15 cellular contexts compared by ENCODE assay signal in genomic region chr19:38267780-38268430, GRCh38. TPM values are rescaled to one million over a fixed set of nuclear protein-coding genes. Genes with fewer than 3 reads are reported as not detected.
DNase-seq lines count a peak whose midpoint lies in the region; ATAC-seq and TF ChIP-seq lines count a peak whose summit lies in the region.
"Had no signal": no experiment of that assay in that cellular context is flagged by ENCODE, and none has a peak within 500 bp of the region (broad histone marks: within the 10 kb centered on the region; RNA-seq: fewer than 3 reads in every experiment).

No MANE protein-coding gene starts in this region.

- no peak overlapping the region for H4K8ac ChIP-seq in mesenchymal stem cell (ENCODE audit: low read length)

- 86% methylated on average over 10 of the region's 10 CpGs for WGBS in mesenchymal stem cell
- 44 to 62% methylated on average over 2 to 10 of the region's 10 CpGs for WGBS in transverse colon (ENCODE audit: low coverage in 1 of 2), 2 donors
- 72 to 88% (median 83%) methylated on average over 10 of the region's 10 CpGs for WGBS in heart left ventricle, 4 donors

- no peak overlapping the region for H2BK120ac ChIP-seq in mesenchymal stem cell (ENCODE audit: low read depth, low read length)

- peaks cover 3% of the 10 kb centered on the region for H3K36me3 Mint-ChIP-seq in T-helper 2 cell treated with Interferon-gamma antibody and Interleukin-4, amounts not matched to agents 5 μg/mL and 100 μg/mL, for 36 hours (ENCODE audit: low read depth)
- peaks cover 12% of the 10 kb centered on the region for H3K36me3 Mint-ChIP-seq in MCF 10A (ENCODE audit: insufficient read depth, unreplicated experiment)
- H3K36me3 Mint-ChIP-seq: activated CD8-positive, alpha-beta memory T cell treated with anti-CD3 and anti-CD28 coated beads, Interleukin-2, amount 10 ng/mL, durations not matched to agents 7 days and 5 days had no signal

- peaks cover 5% of the 10 kb centered on the region for H3K79me1 ChIP-seq in mesenchymal stem cell (replicated peaks; ENCODE audit: low read length, poor library complexity, severe bottlenecking)

- H3K4me1 ChIP-seq in mesenchymal stem cell (ENCODE audit: control insufficient read depth, insufficient read depth, low read depth, low read length) (peaks cover 48% of the 10 kb centered on the region), transverse colon (peaks cover 13 to 86% (median 60%) of the 10 kb centered on the region in 4 donors), heart left ventricle (peaks cover 4 to 21% (median 11%) of the 10 kb centered on the region in 12 donors)

- CTCF ChIA-PET in MCF 10A (lab: Yijun Ruan, JAX), result interaction anchor here (0.6 to 2.4 kb wide), 4 partner anchors 13 to 365 kb away, joined by 3 to 7 read pairs (median 4); partner anchors contain the start of gene CATSPERG

- no peaks in the 10 kb centered on the region for H3K9me3 ChIP-seq in mesenchymal stem cell (ENCODE audit: control insufficient read depth, low read length)
- H3K9me3 ChIP-seq in transverse colon, result no peaks in the 10 kb centered on the region
- no peaks in the 10 kb centered on the region for H3K9me3 ChIP-seq in heart left ventricle

- H3K27me3 Mint-ChIP-seq in T-helper 2 cell treated with Interferon-gamma antibody and Interleukin-4, amounts not matched to agents 5 μg/mL and 100 μg/mL, for 36 hours (ENCODE audit: low read depth), result no peaks in the 10 kb centered on the region
- no peaks in the 10 kb centered on the region for H3K27me3 Mint-ChIP-seq in MCF 10A (ENCODE audit: insufficient read depth, unreplicated experiment)

- ATAC-seq in heart left ventricle, result no peak
- ATAC-seq: activated CD8-positive, alpha-beta memory T cell treated with anti-CD3 and anti-CD28 coated beads, Interleukin-2, amount 10 ng/mL, durations not matched to agents 7 days and 5 days had no signal

- H2AFZ ChIP-seq in mesenchymal stem cell (ENCODE audit: low read depth, low read length), result no peak overlapping the region

- H3K27me3 ChIP-seq in mesenchymal stem cell (ENCODE audit: control insufficient read depth in 1 of 2, insufficient read depth in 1 of 2, low read length in 2 of 2) (peaks cover 0 to 25% of the 10 kb centered on the region in 2 experiments), transverse colon (no peaks in the 10 kb centered on the region), heart left ventricle (no peaks in the 10 kb centered on the region)
- H3K27me3 ChIP-seq: brain microvascular endothelial cell had no signal

- intact Hi-C loops in MCF 10A (cut with micrococcal nuclease) (no loop called here), transverse colon (cut with DNase I; ENCODE audit: low total_unique reads) (no loop called here), heart left ventricle (cut with DNase I) (no loop called here)

- peaks cover 49% of the 10 kb centered on the region for H3K4me1 Mint-ChIP-seq in T-helper 2 cell treated with Interferon-gamma antibody and Interleukin-4, amounts not matched to agents 5 μg/mL and 100 μg/mL, for 36 hours (ENCODE audit: low read depth)
- peaks cover 39% of the 10 kb centered on the region for H3K4me1 Mint-ChIP-seq in MCF 10A (ENCODE audit: insufficient read depth, unreplicated experiment)

- no peak for TF ChIP-seq POLR2A in transverse colon (IDR thresholded peaks at IDR 0.05)
- TF ChIP-seq POLR2A in heart left ventricle (IDR thresholded peaks at IDR 0.05), result no peak

- no peak overlapping the region for H2BK5ac ChIP-seq in mesenchymal stem cell (ENCODE audit: low read depth, low read length, poor library complexity, severe bottlenecking)

- H3K23ac ChIP-seq in mesenchymal stem cell (ENCODE audit: low read length in 2 of 2), result no peak overlapping the region

- no TSS peak for BruUV-seq in MCF 10A (replicated peaks; lab: Mats Ljungman, UMichigan)

- no peak overlapping the region for H3K9ac ChIP-seq in mesenchymal stem cell (ENCODE audit: low read length)

- no peak overlapping the region for H3K4ac ChIP-seq in mesenchymal stem cell (ENCODE audit: low read depth in 1 of 2, low read length in 2 of 2)

- no peak for TF ChIP-seq EP300 in transverse colon (IDR thresholded peaks at IDR 0.05; ENCODE audit: low read depth)

- POLR2A ChIA-PET in MCF 10A (lab: Yijun Ruan, JAX), result interaction anchor here (0.8 to 5.8 kb wide), 7 partner anchors 8 to 107 kb away, joined by 3 to 82 read pairs (median 43); partner anchors contain the start of genes CATSPERG, KCNK6 and PSMD8

- in situ Hi-C loops in transverse colon (cut with MboI; ENCODE audit: low pct_ligation_motif_present in 1 of 4, low pct_unique_long_range_greater_than_20kb in 1 of 4, low sequenced_read_pairs in 3 of 4), result no loop called here

- no peak for DNase-seq in T-helper 2 cell treated with Interferon-gamma antibody and Interleukin-4, amounts not matched to agents 5 μg/mL and 100 μg/mL, for 36 hours (ENCODE audit: low spot score)
- no peak for DNase-seq in T-helper 2 cell
- peak; percentile 58 for DNase-seq in MCF 10A (ENCODE audit: unreplicated experiment)
- DNase-seq in mesenchymal stem cell, result no peak
- DNase-seq in transverse colon, result peak; percentile 51
- DNase-seq in activated CD8-positive, alpha-beta memory T cell treated with anti-CD3 and anti-CD28 coated beads for 24 hours, result no peak
- DNase-seq in NCI-H1048 (lab: John Stamatoyannopoulos, UW), result no peak
- DNase-seq in heart left ventricle, result no peak
- DNase-seq: activated CD8-positive, alpha-beta memory T cell treated with anti-CD3 and anti-CD28 coated beads, Interleukin-2, amount 10 ng/mL, durations not matched to agents 7 days and 5 days; GF-D8; NCI-H2171 had no signal

- H2AK5ac ChIP-seq in mesenchymal stem cell (ENCODE audit: low read length, severe bottlenecking), result peak overlapping the region; percentile 4

- H3K36me3 ChIP-seq in mesenchymal stem cell (ENCODE audit: control insufficient read depth in 1 of 2, insufficient read depth in 2 of 2, low read depth in 1 of 2, low read length in 2 of 2) (no peaks in the 10 kb centered on the region), transverse colon (no peaks in the 10 kb centered on the region), heart left ventricle (no peaks in the 10 kb centered on the region)
- H3K36me3 ChIP-seq: brain microvascular endothelial cell had no signal

- no peak overlapping the region for H3K4me3 Mint-ChIP-seq in T-helper 2 cell treated with Interferon-gamma antibody and Interleukin-4, amounts not matched to agents 5 μg/mL and 100 μg/mL, for 36 hours
- peak overlapping the region; percentile 78 for H3K4me3 Mint-ChIP-seq in MCF 10A (ENCODE audit: unreplicated experiment)
- H3K4me3 Mint-ChIP-seq: activated CD8-positive, alpha-beta memory T cell treated with anti-CD3 and anti-CD28 coated beads, Interleukin-2, amount 10 ng/mL, durations not matched to agents 7 days and 5 days had no signal

- H2BK12ac ChIP-seq in mesenchymal stem cell (ENCODE audit: low read length in 2 of 2), result peak overlapping the region in 1 of 2 experiments; percentile 12

- no peaks in the 10 kb centered on the region for H3K9me3 Mint-ChIP-seq in T-helper 2 cell treated with Interferon-gamma antibody and Interleukin-4, amounts not matched to agents 5 μg/mL and 100 μg/mL, for 36 hours
- no peaks in the 10 kb centered on the region for H3K9me3 Mint-ChIP-seq in MCF 10A (ENCODE audit: unreplicated experiment)

- no peak overlapping the region for H3K4me3 ChIP-seq in mesenchymal stem cell (ENCODE audit: insufficient read depth in 1 of 2, low read depth in 1 of 2, low read length in 2 of 2)
- peak overlapping the region in 2 of 4 donors; percentile 70 to 81 for H3K4me3 ChIP-seq in transverse colon
- no peak overlapping the region for H3K4me3 ChIP-seq in heart left ventricle
- H3K4me3 ChIP-seq: SK-N-MC had no signal

- H3K4me2 ChIP-seq in mesenchymal stem cell (ENCODE audit: low read length, poor library complexity, severe bottlenecking), result peak overlapping the region; percentile 41

- TF ChIP-seq CTCF in MCF 10A (IDR thresholded peaks at IDR 0.05; ENCODE audit: unreplicated experiment), result no peak
- TF ChIP-seq CTCF in transverse colon (IDR thresholded peaks at IDR 0.05), result no peak
- TF ChIP-seq CTCF in heart left ventricle (IDR thresholded peaks at IDR 0.05), result no peak

- H3K18ac ChIP-seq in mesenchymal stem cell (ENCODE audit: low read depth in 1 of 2, low read length in 2 of 2), result no peak overlapping the region

- H3K27ac ChIP-seq in mesenchymal stem cell (ENCODE audit: low read length, poor library complexity, severe bottlenecking), result no peak overlapping the region
- H3K27ac ChIP-seq in transverse colon, result peak overlapping the region; percentile 92 to 98 (median 94)
- no peak overlapping the region for H3K27ac ChIP-seq in heart left ventricle
- H3K27ac ChIP-seq: brain microvascular endothelial cell, SK-N-MC had no signal

- no peak overlapping the region for H3K14ac ChIP-seq in mesenchymal stem cell (ENCODE audit: low read length in 2 of 2)

- H4K91ac ChIP-seq in mesenchymal stem cell (ENCODE audit: low read length), result peak overlapping the region; percentile 3

- no peak overlapping the region for H2BK15ac ChIP-seq in mesenchymal stem cell (ENCODE audit: low read depth, poor library complexity, severe bottlenecking)

- peak overlapping the region; percentile 37 for H3K27ac Mint-ChIP-seq in T-helper 2 cell treated with Interferon-gamma antibody and Interleukin-4, amounts not matched to agents 5 μg/mL and 100 μg/mL, for 36 hours
- peak overlapping the region; percentile 89 for H3K27ac Mint-ChIP-seq in MCF 10A (ENCODE audit: low read depth, unreplicated experiment)
- H3K27ac Mint-ChIP-seq: activated CD8-positive, alpha-beta memory T cell treated with anti-CD3 and anti-CD28 coated beads, Interleukin-2, amount 10 ng/mL, durations not matched to agents 7 days and 5 days had no signal

RNA-seq across cellular contexts. Expression of gene SPINT2, which starts 3.5 kb away (rescaled TPM):
- 277 and 333 TPM in 2 replicates for total RNA-seq in MCF 10A (2022)
- polyA plus RNA-seq in mesenchymal stem cell (2013, experiment 1 of 2), result 6.9 TPM
- polyA plus RNA-seq in mesenchymal stem cell (2013, experiment 2 of 2), result 7.6 TPM
- total RNA-seq in transverse colon, result 1,000 to 10,000 TPM in 2 of 4 donors, 100 to 1,000 TPM in 2; 396 to 1,376 (median 946) TPM
- total RNA-seq in heart left ventricle, result 10 to 100 TPM in 7 of 9 donors, 1 to 10 TPM in 2; 3.5 to 27.7 (median 15.9) TPM
- 10 to 100 TPM in 1 of 2 donors, 1 to 10 TPM in 1; 3.6 to 11.3 TPM for polyA plus RNA-seq in heart left ventricle
- total RNA-seq: A673 had no signal

RNA-seq across cellular contexts. Expression of gene PPP1R14A, which starts 11.7 kb away (rescaled TPM):
- not detected in 2 replicates for total RNA-seq in MCF 10A (2022)
- 61.0 TPM for polyA plus RNA-seq in mesenchymal stem cell (2013, experiment 1 of 2)
- 54.2 TPM for polyA plus RNA-seq in mesenchymal stem cell (2013, experiment 2 of 2)
- 100 to 1,000 TPM in 2 of 4 donors, 10 to 100 TPM in 2; 41.5 to 116 (median 80.0) TPM for total RNA-seq in transverse colon
- 10 to 100 TPM; 13.0 to 88.5 (median 25.3) TPM for total RNA-seq in heart left ventricle
- polyA plus RNA-seq in heart left ventricle, result 10 to 100 TPM; 18.2 to 83.1 TPM
- total RNA-seq: A673; activated CD8-positive, alpha-beta memory T cell treated with anti-CD3 and anti-CD28 coated beads, Interleukin-2, amount 10 ng/mL, durations not matched to agents 7 days and 5 days had no signal

RNA-seq across cellular contexts. Expression of gene C19orf33, which starts 36.1 kb away (rescaled TPM):
- total RNA-seq in MCF 10A (2022) (343 and 381 TPM in 2 replicates), transverse colon (1,000 to 10,000 TPM in 1 of 4 donors, 100 to 1,000 TPM in 2, 10 to 100 TPM in 1; 76.0 to 1,160 (median 338) TPM), heart left ventricle (10 to 100 TPM in 5 of 9 donors, 1 to 10 TPM in 3, not detected in 1; 3.5 to 73.1 (median 11.5) TPM)
- polyA plus RNA-seq in mesenchymal stem cell (2013, experiment 1 of 2), result 1.8 TPM
- polyA plus RNA-seq in mesenchymal stem cell (2013, experiment 2 of 2), result 2.1 TPM
- 10 to 100 TPM; 12.2 to 54.2 TPM for polyA plus RNA-seq in heart left ventricle
- total RNA-seq: A673; activated CD8-positive, alpha-beta memory T cell treated with anti-CD3 and anti-CD28 coated beads, Interleukin-2, amount 10 ng/mL, durations not matched to agents 7 days and 5 days had no signal

RNA-seq across cellular contexts. Expression of gene DPF1, which starts 43.9 kb away (rescaled TPM):
- total RNA-seq in MCF 10A (2022), result 1.0 and 1.2 TPM in 2 replicates
- polyA plus RNA-seq in mesenchymal stem cell (2013, experiment 1 of 2), result 1.4 TPM
- polyA plus RNA-seq in mesenchymal stem cell (2013, experiment 2 of 2), result 1.3 TPM
- not detected for total RNA-seq in transverse colon
- 1 to 10 TPM in 1 of 9 donors, under 1 TPM in 6, not detected in 2; 0.11 to 1.2 (median 0.37) TPM for total RNA-seq in heart left ventricle
- under 1 TPM; 0.12 to 0.23 TPM for polyA plus RNA-seq in heart left ventricle
- total RNA-seq: mononuclear cell had no signal

RNA-seq across cellular contexts. Expression of gene YIF1B, which starts 47.8 kb away (rescaled TPM):
- total RNA-seq in MCF 10A (2022) (49.2 and 60.3 TPM in 2 replicates), transverse colon (10 to 100 TPM; 15.0 to 24.5 (median 18.4) TPM), heart left ventricle (10 to 100 TPM; 26.4 to 47.4 (median 31.9) TPM)
- polyA plus RNA-seq in mesenchymal stem cell (2013, experiment 1 of 2), result 61.1 TPM
- polyA plus RNA-seq in mesenchymal stem cell (2013, experiment 2 of 2), result 60.5 TPM
- polyA plus RNA-seq in heart left ventricle, result 100 to 1,000 TPM in 1 of 2 donors, 10 to 100 TPM in 1; 39.2 to 113 TPM

Comparison
In these comparisons a context has a peak if more than half of its experiments do, and no peak if none do; other contexts are left out.
1. DNase-seq: peak in MCF 10A (single experiment) and transverse colon (single experiment); none in T-helper 2 cell treated with Interferon-gamma antibody and Interleukin-4, amounts not matched to agents 5 μg/mL and 100 μg/mL, for 36 hours (single experiment), T-helper 2 cell (0 of 5), mesenchymal stem cell (single experiment), activated CD8-positive, alpha-beta memory T cell treated with anti-CD3 and anti-CD28 coated beads for 24 hours (single experiment), NCI-H1048 (single experiment) and heart left ventricle (0 of 5).
2. H3K27ac ChIP-seq: peak in transverse colon (4 of 4); none in mesenchymal stem cell (single experiment) and heart left ventricle (0 of 12).
3. RNA of gene PPP1R14A, which starts 11.7 kb away (total RNA-seq): 41.5 to 116 TPM in transverse colon and 13.0 to 88.5 TPM in heart left ventricle; not detected in MCF 10A; every median in the first group is over 10 times any median in the second.